ENCODE assay signal across 11 cellular contexts in genomic region chr1:19877821-19878636, GRCh38. TPM values are rescaled to one million over a fixed set of nuclear protein-coding genes. Genes with fewer than 3 reads are reported as not detected.
DNase-seq lines count a peak whose midpoint lies in the region; ATAC-seq, FAIRE-seq and TF ChIP-seq lines count a peak whose summit lies in the region.
"Had no signal": no experiment of that assay in that cellular context is flagged by ENCODE, and none has a peak within 500 bp of the region (broad histone marks: within the 10 kb centered on the region; RNA-seq: fewer than 3 reads in every experiment).

No MANE protein-coding gene starts in this region.

- TF ChIP-seq CTCF in DND-41 (IDR thresholded peaks at IDR 0.05; ENCODE audit: borderline replicate concordance, extremely low read depth, low read length, poor library complexity, severe bottlenecking) (no peak), breast epithelium (IDR thresholded peaks at IDR 0.05) (no peak), neural crest cell (conservative IDR thresholded peaks at IDR 0.05) (no peak)

- no peak overlapping the region for H3K9ac ChIP-seq in DND-41 (ENCODE audit: low read depth, low read length)

- H3K36me3 Mint-ChIP-seq in neural crest cell (ENCODE audit: low read depth): no peaks in the 10 kb centered on the region
- no peaks in the 10 kb centered on the region for H3K36me3 Mint-ChIP-seq in activated naive CD8-positive, alpha-beta T cell treated with anti-CD3 and anti-CD28 coated beads, Interleukin-2, amount 50 U/mL, for 24 hours (ENCODE audit: low read depth)

- H3K27me3 Mint-ChIP-seq in neural crest cell (ENCODE audit: low read depth): peaks cover 2% of the 10 kb centered on the region
- peaks cover 19% of the 10 kb centered on the region for H3K27me3 Mint-ChIP-seq in activated naive CD8-positive, alpha-beta T cell treated with anti-CD3 and anti-CD28 coated beads, Interleukin-2, amount 50 U/mL, for 24 hours

- H3K27ac ChIP-seq in DND-41 (ENCODE audit: low read length): no peak overlapping the region
- peak overlapping the region in 1 of 2 donors; percentile 36 for H3K27ac ChIP-seq in breast epithelium

- peak; percentile 11 for DNase-seq in DND-41
- DNase-seq in NCI-H2196 treated with DMSO at 0.1 percent for 48 hours (lab: John Stamatoyannopoulos, UW; ENCODE audit: unreplicated experiment): peak; percentile 80
- DNase-seq in breast epithelium (ENCODE audit: low spot score in 2 of 2): peak in 1 of 2 donors; percentile 30
- DNase-seq in neural crest cell (ENCODE audit: low read depth, low spot score): no peak
- no peak for DNase-seq in activated naive CD8-positive, alpha-beta T cell treated with anti-CD3 and anti-CD28 coated beads, Interleukin-2, amount 50 U/mL, for 24 hours
- DNase-seq in H54 (ENCODE audit: insufficient read length, low spot score): no peak
- DNase-seq: activated effector memory CD4-positive, alpha-beta T cell treated with anti-CD3 and anti-CD28 coated beads, Interleukin-2, amount 50 U/mL, for 16 hours; EL had no signal

- intact Hi-C loops in breast epithelium (cut with DNase I; ENCODE audit: low total_unique reads): no loop called here

- H3K4me2 ChIP-seq in DND-41 (ENCODE audit: insufficient read depth, low read length): no peak overlapping the region

- peak overlapping the region; percentile 72 for H3K4me3 Mint-ChIP-seq in neural crest cell
- no peak overlapping the region for H3K4me3 Mint-ChIP-seq in activated naive CD8-positive, alpha-beta T cell treated with anti-CD3 and anti-CD28 coated beads, Interleukin-2, amount 50 U/mL, for 24 hours

- H3K27me3 ChIP-seq in DND-41 (ENCODE audit: insufficient read depth, low read length, poor library complexity): no peaks in the 10 kb centered on the region
- no peaks in the 10 kb centered on the region for H3K27me3 ChIP-seq in breast epithelium

- no peak for FAIRE-seq in H54 (lab: Jason Lieb, UNC)

- H3K4me1 ChIP-seq in DND-41 (ENCODE audit: insufficient read depth, low read length) (peaks cover 6% of the 10 kb centered on the region), breast epithelium (peaks cover 0 to under 1% of the 10 kb centered on the region in 2 donors)

- TF ChIP-seq POLR2A in breast epithelium (IDR thresholded peaks at IDR 0.05) (no peak), H54 (IDR thresholded peaks at IDR 0.05; ENCODE audit: low read depth, low read length) (no peak)

- H3K9me3 Mint-ChIP-seq in neural crest cell: peaks cover 5% of the 10 kb centered on the region
- H3K9me3 Mint-ChIP-seq in activated naive CD8-positive, alpha-beta T cell treated with anti-CD3 and anti-CD28 coated beads, Interleukin-2, amount 50 U/mL, for 24 hours: no peaks in the 10 kb centered on the region

- no peaks in the 10 kb centered on the region for H4K20me1 ChIP-seq in DND-41 (ENCODE audit: insufficient read depth, low read length)

- no peaks in the 10 kb centered on the region; the same call in 1 of the 2 replicates for H3K36me3 ChIP-seq in DND-41 (ENCODE audit: insufficient read depth, low read length)
- H3K36me3 ChIP-seq in breast epithelium: no peaks in the 10 kb centered on the region

- H3K79me2 ChIP-seq in DND-41 (ENCODE audit: insufficient read depth, low read length): peaks cover 8% of the 10 kb centered on the region

- H3K4me1 Mint-ChIP-seq in neural crest cell: peaks cover 12% of the 10 kb centered on the region
- H3K4me1 Mint-ChIP-seq in activated naive CD8-positive, alpha-beta T cell treated with anti-CD3 and anti-CD28 coated beads, Interleukin-2, amount 50 U/mL, for 24 hours: peaks cover 9% of the 10 kb centered on the region

- no peak overlapping the region for H3K27ac Mint-ChIP-seq in neural crest cell (ENCODE audit: unreplicated experiment)
- H3K27ac Mint-ChIP-seq in activated naive CD8-positive, alpha-beta T cell treated with anti-CD3 and anti-CD28 coated beads, Interleukin-2, amount 50 U/mL, for 24 hours: no peak overlapping the region

- H3K9me3 ChIP-seq in DND-41 (ENCODE audit: insufficient read depth, low read length, severe bottlenecking) (no peaks in the 10 kb centered on the region), breast epithelium (no peaks in the 10 kb centered on the region)

- H2AFZ ChIP-seq in DND-41 (ENCODE audit: low read depth, low read length): no peak overlapping the region

- ATAC-seq in DND-41 (ENCODE audit: insufficient read depth, low read depth): no peak
- no peak for ATAC-seq in GM19467 (IDR thresholded peaks at IDR 0.05; ENCODE audit: unreplicated experiment)
- ATAC-seq in activated naive CD8-positive, alpha-beta T cell treated with anti-CD3 and anti-CD28 coated beads, Interleukin-2, amount 50 U/mL, for 24 hours: no peak
- no peak for ATAC-seq in GM18498 (IDR thresholded peaks at IDR 0.05; ENCODE audit: unreplicated experiment)

- H3K4me3 ChIP-seq in DND-41 (ENCODE audit: low read depth in 1 of 2, low read length in 2 of 2) (no peak overlapping the region), breast epithelium (peak overlapping the region in 2 of 3 donors; percentile 37 to 60)

RNA-seq across cellular contexts. Expression of gene OTUD3, which starts 4.2 kb away (rescaled TPM):
- total RNA-seq in breast epithelium: 10 to 100 TPM in 1 of 3 donors, 1 to 10 TPM in 2; 5.8 to 11.1 (median 8.5) TPM
- total RNA-seq in neural crest cell: 23.3 and 23.5 TPM in 2 replicates

RNA-seq across cellular contexts. Expression of gene PLA2G2E, which starts 45.4 kb away (rescaled TPM):
- total RNA-seq in breast epithelium: not detected
- total RNA-seq in neural crest cell: not detected in 2 replicates
- total RNA-seq: dermis microvascular lymphatic vessel endothelial cell had no signal

Comparison
In these comparisons a context has a peak if more than half of its experiments do, and no peak if none do; other contexts are left out.
1. DNase-seq: peak in DND-41 (single experiment) and NCI-H2196 treated with DMSO at 0.1 percent for 48 hours (single experiment); none in neural crest cell (single experiment), activated naive CD8-positive, alpha-beta T cell treated with anti-CD3 and anti-CD28 coated beads, Interleukin-2, amount 50 U/mL, for 24 hours (single experiment) and H54 (single experiment).
2. H3K4me3 ChIP-seq: peak in breast epithelium (2 of 3); none in DND-41 (0 of 2).